29 cellular contexts compared by ENCODE assay signal in genomic region chr2:67318014-67318413, GRCh38.
"Had no signal": no experiment of that assay in that cellular context is flagged by ENCODE, and none has a peak within 500 bp of the region (broad histone marks: within the 10 kb centered on the region; RNA-seq: fewer than 3 reads in every experiment).

No MANE protein-coding gene starts in this region.

- H3K4me2 ChIP-seq: hepatocyte had no signal

- H3K36me3 ChIP-seq: colonic mucosa, esophagus muscularis mucosa, gastroesophageal sphincter, heart left ventricle, right atrium auricular region, thoracic aorta, tibial nerve, upper lobe of left lung had no signal

- H3K27ac Mint-ChIP-seq: dendritic cell treated with granulocyte-macrophage colony-stimulating factor and Interleukin-4, amounts not matched to agents 40 ng/mL and 50 ng/mL, for 4 days; endodermal cell; memory B cell; naive B cell; natural killer cell treated with Interleukin-12 subunit alpha and Interleukin-12 subunit beta and Interleukin-15 and Interleukin-18, amount 100 ng/mL, for 72 hours; progenitor cell of endocrine pancreas; stimulated activated naive B cell treated with anti-CD40 and anti-IgM and Interleukin-4, amounts not matched to agents 10 μg/mL and 1 μg/mL and 100 μg/mL, for 72 hours; stimulated activated naive CD8-positive, alpha-beta T cell treated with anti-CD3 and anti-CD28 coated beads, Interleukin-15, Interleukin-2, amounts not matched to agents 100 ng/mL and 50 ng/mL, for 24 hours had no signal

- H3K36me3 Mint-ChIP-seq: memory B cell; naive B cell; natural killer cell treated with Interleukin-12 subunit alpha and Interleukin-12 subunit beta and Interleukin-15 and Interleukin-18, amount 100 ng/mL, for 72 hours; stimulated activated naive B cell treated with anti-CD40 and anti-IgM and Interleukin-4, amounts not matched to agents 10 μg/mL and 1 μg/mL and 100 μg/mL, for 72 hours had no signal

- H3K4me1 Mint-ChIP-seq: naive B cell; stimulated activated naive B cell treated with anti-CD40 and anti-IgM and Interleukin-4, amounts not matched to agents 10 μg/mL and 1 μg/mL and 100 μg/mL, for 72 hours had no signal

- H3K27me3 Mint-ChIP-seq: dendritic cell treated with granulocyte-macrophage colony-stimulating factor and Interleukin-4, amounts not matched to agents 40 ng/mL and 50 ng/mL, for 4 days; memory B cell; naive B cell; progenitor cell of endocrine pancreas; stimulated activated naive CD8-positive, alpha-beta T cell treated with anti-CD3 and anti-CD28 coated beads, Interleukin-15, Interleukin-2, amounts not matched to agents 100 ng/mL and 50 ng/mL, for 24 hours had no signal

- H3K4me3 Mint-ChIP-seq: dendritic cell treated with granulocyte-macrophage colony-stimulating factor and Interleukin-4, amounts not matched to agents 40 ng/mL and 50 ng/mL, for 4 days; endodermal cell; memory B cell; naive B cell; natural killer cell treated with Interleukin-12 subunit alpha and Interleukin-12 subunit beta and Interleukin-15 and Interleukin-18, amount 100 ng/mL, for 72 hours; neural crest cell; stimulated activated naive B cell treated with anti-CD40 and anti-IgM and Interleukin-4, amounts not matched to agents 10 μg/mL and 1 μg/mL and 100 μg/mL, for 72 hours; stimulated activated naive CD8-positive, alpha-beta T cell treated with anti-CD3 and anti-CD28 coated beads, Interleukin-15, Interleukin-2, amounts not matched to agents 100 ng/mL and 50 ng/mL, for 24 hours had no signal

- H3K27ac ChIP-seq: colonic mucosa, epithelial cell of prostate, foreskin keratinocyte, heart left ventricle, hepatocyte, parathyroid adenoma, right atrium auricular region, tibial nerve, upper lobe of left lung had no signal

- H3K4me3 ChIP-seq: colonic mucosa, esophagus muscularis mucosa, gastroesophageal sphincter, heart left ventricle, hepatocyte, lung, mucosa of descending colon, right atrium auricular region, tibial nerve, upper lobe of left lung had no signal

- DNase-seq: colonic mucosa; effector CD8-positive, alpha-beta T cell; endodermal cell; foreskin keratinocyte; heart left ventricle; kidney glomerular epithelial cell; left colon; naive B cell; stimulated activated CD4-positive, alpha-beta T cell treated with anti-CD3 and anti-CD28 coated beads, Interleukin-2, amount 100 ng/mL, for 24 hours; stimulated activated CD4-positive, alpha-beta T cell treated with anti-CD3 and anti-CD28 coated beads, Interleukin-4, amount 100 ng/mL, for 24 hours; stimulated activated naive B cell treated with anti-CD40 and anti-IgM and Interleukin-4, amounts not matched to agents 10 μg/mL and 1 μg/mL and 100 μg/mL, for 72 hours; upper lobe of left lung had no signal

- ATAC-seq: foreskin keratinocyte; gastroesophageal sphincter; heart left ventricle; natural killer cell treated with Interleukin-12 subunit alpha and Interleukin-12 subunit beta and Interleukin-15 and Interleukin-18, amount 100 ng/mL, for 72 hours; sciatic nerve; stimulated activated naive B cell treated with anti-CD40 and anti-IgM and Interleukin-4, amounts not matched to agents 10 μg/mL and 1 μg/mL and 100 μg/mL, for 72 hours had no signal

- H3K9me3 ChIP-seq: colonic mucosa, esophagus muscularis mucosa, gastroesophageal sphincter, heart left ventricle, mucosa of descending colon, right atrium auricular region, thoracic aorta, tibial nerve, upper lobe of left lung had no signal

- H3K4me1 ChIP-seq: colonic mucosa, foreskin keratinocyte, parathyroid adenoma, upper lobe of left lung had no signal

- H3K9ac ChIP-seq: parathyroid adenoma had no signal

- H2AFZ ChIP-seq: hepatocyte, parathyroid adenoma had no signal

- H3K9me3 Mint-ChIP-seq: dendritic cell treated with granulocyte-macrophage colony-stimulating factor and Interleukin-4, amounts not matched to agents 40 ng/mL and 50 ng/mL, for 4 days; endodermal cell; memory B cell; naive B cell; natural killer cell treated with Interleukin-12 subunit alpha and Interleukin-12 subunit beta and Interleukin-15 and Interleukin-18, amount 100 ng/mL, for 72 hours; neural crest cell; stimulated activated naive B cell treated with anti-CD40 and anti-IgM and Interleukin-4, amounts not matched to agents 10 μg/mL and 1 μg/mL and 100 μg/mL, for 72 hours; stimulated activated naive CD8-positive, alpha-beta T cell treated with anti-CD3 and anti-CD28 coated beads, Interleukin-15, Interleukin-2, amounts not matched to agents 100 ng/mL and 50 ng/mL, for 24 hours had no signal

- H3K27me3 ChIP-seq: colonic mucosa, esophagus muscularis mucosa, foreskin keratinocyte, gastroesophageal sphincter, heart left ventricle, hepatocyte, right atrium auricular region, tibial nerve, upper lobe of left lung had no signal
